Comparison of ENCODE assay signal across 13 cellular contexts in the genomic region with DNA sequence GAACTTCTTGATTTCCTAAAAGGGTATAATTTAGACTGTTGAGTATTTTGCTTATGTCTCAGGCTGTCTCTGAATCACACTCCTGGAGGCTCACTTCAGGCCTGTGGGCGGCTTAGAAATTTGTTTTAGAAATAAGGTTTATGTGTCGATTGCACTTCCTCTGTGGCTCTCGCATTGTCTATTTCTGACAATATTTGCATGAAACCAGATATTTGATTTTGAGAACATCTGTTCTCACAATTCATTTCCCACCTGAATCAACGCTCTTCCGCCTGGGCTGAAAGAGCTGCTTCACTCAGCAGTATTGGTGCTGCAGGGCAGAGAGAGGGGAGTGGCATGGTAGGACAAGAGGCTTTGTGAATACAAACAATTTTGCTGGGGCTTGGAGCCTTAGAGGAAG.
DNase-seq lines count a peak whose midpoint lies in the region; ATAC-seq and TF ChIP-seq lines count a peak whose summit lies in the region.
"Had no signal": no experiment of that assay in that cellular context is flagged by ENCODE, and none has a peak within 500 bp of the region (broad histone marks: within the 10 kb centered on the region; RNA-seq: fewer than 3 reads in every experiment).

No MANE protein-coding gene starts in this region.

- no peak for TF ChIP-seq CTCF in transverse colon (IDR thresholded peaks at IDR 0.05)
- no peak for TF ChIP-seq CTCF in vagina (IDR thresholded peaks at IDR 0.05)
- TF ChIP-seq CTCF in coronary artery (IDR thresholded peaks at IDR 0.05): no peak

- intact Hi-C loops in transverse colon (cut with DNase I; ENCODE audit: low total_unique reads) (no loop called here), vagina (cut with DNase I) (no loop called here)

- no peak for TF ChIP-seq POLR2A in transverse colon (IDR thresholded peaks at IDR 0.05)
- TF ChIP-seq POLR2A in vagina (IDR thresholded peaks at IDR 0.05): no peak

- no peaks in the 10 kb centered on the region for H3K27me3 ChIP-seq in transverse colon
- no peaks in the 10 kb centered on the region for H3K27me3 ChIP-seq in vagina

- peak; percentile 85 for ATAC-seq in GM21825 (IDR thresholded peaks at IDR 0.05; ENCODE audit: unreplicated experiment)
- ATAC-seq in HG03342 (IDR thresholded peaks at IDR 0.05; ENCODE audit: unreplicated experiment): peak; percentile 89

- no peak overlapping the region for H3K4me3 ChIP-seq in transverse colon
- H3K4me3 ChIP-seq in vagina: no peak overlapping the region
- no peak overlapping the region for H3K4me3 ChIP-seq in coronary artery

- H3K36me3 ChIP-seq in transverse colon (no peaks in the 10 kb centered on the region), vagina (no peaks in the 10 kb centered on the region)

- H3K9me3 ChIP-seq in transverse colon (peaks cover 9 to 12% of the 10 kb centered on the region in 2 donors), vagina (no peaks in the 10 kb centered on the region)

- H3K4me1 ChIP-seq in transverse colon (no peaks in the 10 kb centered on the region), vagina (no peaks in the 10 kb centered on the region)

- DNase-seq in NCI-H1436 (lab: John Stamatoyannopoulos, UW) (peak; percentile 4), NCI-H1436 treated with DMSO at 0.1 percent for 48 hours (lab: John Stamatoyannopoulos, UW) (no peak), transverse colon (peak; percentile 24), vagina (ENCODE audit: extremely low spot score in 2 of 2) (no peak), coronary artery (ENCODE audit: low spot score) (no peak), NAMALWA (ENCODE audit: low spot score) (no peak)
- DNase-seq: GOT3, NCI-H524, SW 1271 had no signal

- H3K27ac ChIP-seq in transverse colon (peak overlapping the region in 1 of 4 donors; percentile 12), vagina (no peak overlapping the region), coronary artery (no peak overlapping the region)
- H3K27ac ChIP-seq: 22Rv1, KMS-11 had no signal

- in situ Hi-C loops in transverse colon (cut with MboI; ENCODE audit: low pct_ligation_motif_present in 1 of 4, low pct_unique_long_range_greater_than_20kb in 1 of 4, low sequenced_read_pairs in 3 of 4): no loop called here

- 76 to 85% methylated on average over 3 to 5 of the region's 5 CpGs for WGBS in transverse colon (ENCODE audit: low coverage in 1 of 2), 2 donors

- TF ChIP-seq EP300 in transverse colon (IDR thresholded peaks at IDR 0.05; ENCODE audit: low read depth): no peak

Comparison
In these comparisons a context has a peak if more than half of its experiments do, and no peak if none do; other contexts are left out.
1. DNase-seq: peak in NCI-H1436 (single experiment) and transverse colon (single experiment); none in NCI-H1436 treated with DMSO at 0.1 percent for 48 hours (single experiment), vagina (0 of 2), coronary artery (single experiment) and NAMALWA (single experiment).